8 cellular contexts compared by ENCODE assay signal in genomic region chr19:12985049-12985776, GRCh38. TPM values are rescaled to one million over a fixed set of nuclear protein-coding genes. Genes with fewer than 3 reads are reported as not detected.
A peak's percentile ranks its signal among the peaks of the same experiment; 100 is the strongest.
DNase-seq lines count a peak whose midpoint lies in the region; ATAC-seq, FAIRE-seq and TF ChIP-seq lines count a peak whose summit lies in the region.

No MANE protein-coding gene starts in this region.

- H2AFZ ChIP-seq in astrocyte (ENCODE audit: low read depth, low read length): no peak overlapping the region

- H3K36me3 Mint-ChIP-seq in activated CD8-positive, alpha-beta T cell treated with anti-CD3 and anti-CD28 coated beads for 36 hours (ENCODE audit: low read depth): no peaks in the 10 kb centered on the region
- H3K36me3 Mint-ChIP-seq in activated CD8-positive, alpha-beta T cell treated with anti-CD3 and anti-CD28 coated beads, Interleukin-2, amount 10 ng/mL, durations not matched to agents 7 days and 5 days (ENCODE audit: low read depth): no peaks in the 10 kb centered on the region
- H3K36me3 Mint-ChIP-seq in astrocyte (ENCODE audit: low read depth, unreplicated experiment) (peaks cover 2% of the 10 kb centered on the region), type B pancreatic cell (no peaks in the 10 kb centered on the region)

- no peaks in the 10 kb centered on the region for H4K20me1 ChIP-seq in astrocyte (ENCODE audit: insufficient read depth, low read length)

- peak overlapping the region; percentile 38 for H3K4me2 ChIP-seq in astrocyte (ENCODE audit: low read length)

- POLR2A ChIA-PET in activated CD8-positive, alpha-beta T cell treated with anti-CD3 and anti-CD28 coated beads for 36 hours (lab: Charles Lee): no interaction called here
- POLR2A ChIA-PET in activated CD8-positive, alpha-beta T cell treated with anti-CD3 and anti-CD28 coated beads, Interleukin-2, amount 10 ng/mL, durations not matched to agents 7 days and 5 days (lab: Charles Lee): no interaction called here

- peak; percentile 44 for DNase-seq in activated CD8-positive, alpha-beta T cell treated with anti-CD3 and anti-CD28 coated beads for 36 hours
- DNase-seq in activated CD8-positive, alpha-beta T cell treated with anti-CD3 and anti-CD28 coated beads, Interleukin-2, amount 10 ng/mL, durations not matched to agents 7 days and 5 days: no peak
- DNase-seq in astrocyte (ENCODE audit: low read depth) (peak; percentile 74), lung (ENCODE audit: low spot score) (no peak), type B pancreatic cell (ENCODE audit: extremely low spot score, unreplicated experiment) (no peak), Kasumi-1 (lab: John Stamatoyannopoulos, UW) (no peak), cortex of kidney (lab: John Stamatoyannopoulos, UW) (no peak)

- peak overlapping the region; percentile 27 for H3K9ac ChIP-seq in astrocyte (ENCODE audit: low read length)

- no peaks in the 10 kb centered on the region for H3K36me3 ChIP-seq in astrocyte (ENCODE audit: insufficient read depth, low read length)
- no peaks in the 10 kb centered on the region for H3K36me3 ChIP-seq in lung (ENCODE audit: control insufficient read depth in 2 of 2, insufficient read depth in 2 of 2, low read length in 2 of 2)

- no peaks in the 10 kb centered on the region for H3K79me2 ChIP-seq in astrocyte (ENCODE audit: insufficient read depth, low read length)

- H3K4me1 ChIP-seq in astrocyte (ENCODE audit: insufficient read depth, low read length): peaks cover 18% of the 10 kb centered on the region
- peaks cover 0 to 3% of the 10 kb centered on the region in 2 donors for H3K4me1 ChIP-seq in lung (ENCODE audit: control insufficient read depth in 2 of 2, insufficient read depth in 2 of 2, low read length in 2 of 2)

- intact Hi-C loops in activated CD8-positive, alpha-beta T cell treated with anti-CD3 and anti-CD28 coated beads for 36 hours (cut with micrococcal nuclease): loop anchor here (10.0 kb wide), 1 partner anchor 50 kb away; no protein-coding TSS in a partner anchor

- H3K4me3 ChIP-seq in astrocyte (ENCODE audit: insufficient read depth, low read depth, low read length): no peak overlapping the region
- no peak overlapping the region for H3K4me3 ChIP-seq in lung

- WGBS in lung, 2 donors: 63 to 82% methylated on average over 16 of the region's 16 CpGs

- CTCF ChIA-PET in activated CD8-positive, alpha-beta T cell treated with anti-CD3 and anti-CD28 coated beads for 36 hours (lab: Charles Lee): interaction anchor here (1.1 to 12.9 kb wide), 7 partner anchors 9 to 258 kb away, joined by 3 to 154 read pairs (median 11); no protein-coding TSS in a partner anchor
- CTCF ChIA-PET in activated CD8-positive, alpha-beta T cell treated with anti-CD3 and anti-CD28 coated beads, Interleukin-2, amount 10 ng/mL, durations not matched to agents 7 days and 5 days (lab: Charles Lee): interaction anchor here (1.3 to 2.0 kb wide), 6 partner anchors 8 to 109 kb away, joined by 4 to 16 read pairs (median 7); no protein-coding TSS in a partner anchor

- ATAC-seq in activated CD8-positive, alpha-beta T cell treated with anti-CD3 and anti-CD28 coated beads for 36 hours: peak; percentile 45
- no peak for ATAC-seq in activated CD8-positive, alpha-beta T cell treated with anti-CD3 and anti-CD28 coated beads, Interleukin-2, amount 10 ng/mL, durations not matched to agents 7 days and 5 days
- ATAC-seq in lung (ENCODE audit: insufficient read depth, low FRiP score) (peak; percentile 37), GM21528 (IDR thresholded peaks at IDR 0.05; ENCODE audit: low FRiP score, unreplicated experiment) (no peak)

- H3K4me1 Mint-ChIP-seq in activated CD8-positive, alpha-beta T cell treated with anti-CD3 and anti-CD28 coated beads for 36 hours (ENCODE audit: low read depth): peaks cover 2% of the 10 kb centered on the region
- no peaks in the 10 kb centered on the region for H3K4me1 Mint-ChIP-seq in activated CD8-positive, alpha-beta T cell treated with anti-CD3 and anti-CD28 coated beads, Interleukin-2, amount 10 ng/mL, durations not matched to agents 7 days and 5 days (ENCODE audit: low read depth)
- H3K4me1 Mint-ChIP-seq in astrocyte (ENCODE audit: low read depth, unreplicated experiment): peaks cover 2% of the 10 kb centered on the region
- peaks cover 11% of the 10 kb centered on the region for H3K4me1 Mint-ChIP-seq in type B pancreatic cell (ENCODE audit: unreplicated experiment)

- peak; percentile 70 for FAIRE-seq in astrocyte (lab: Jason Lieb, UNC)

- no peaks in the 10 kb centered on the region for H3K9me3 Mint-ChIP-seq in activated CD8-positive, alpha-beta T cell treated with anti-CD3 and anti-CD28 coated beads for 36 hours
- H3K9me3 Mint-ChIP-seq in activated CD8-positive, alpha-beta T cell treated with anti-CD3 and anti-CD28 coated beads, Interleukin-2, amount 10 ng/mL, durations not matched to agents 7 days and 5 days (ENCODE audit: insufficient read depth): no peaks in the 10 kb centered on the region
- no peaks in the 10 kb centered on the region for H3K9me3 Mint-ChIP-seq in astrocyte (ENCODE audit: unreplicated experiment)
- H3K9me3 Mint-ChIP-seq in type B pancreatic cell: no peaks in the 10 kb centered on the region

- H3K27me3 Mint-ChIP-seq in activated CD8-positive, alpha-beta T cell treated with anti-CD3 and anti-CD28 coated beads for 36 hours: peaks cover 4% of the 10 kb centered on the region
- H3K27me3 Mint-ChIP-seq in activated CD8-positive, alpha-beta T cell treated with anti-CD3 and anti-CD28 coated beads, Interleukin-2, amount 10 ng/mL, durations not matched to agents 7 days and 5 days (ENCODE audit: low read depth): peaks cover 2% of the 10 kb centered on the region
- H3K27me3 Mint-ChIP-seq in astrocyte (ENCODE audit: low read depth, unreplicated experiment) (peaks cover 27% of the 10 kb centered on the region), type B pancreatic cell (peaks cover 36% of the 10 kb centered on the region)

- no peak overlapping the region for H3K4me3 Mint-ChIP-seq in activated CD8-positive, alpha-beta T cell treated with anti-CD3 and anti-CD28 coated beads for 36 hours
- no peak overlapping the region for H3K4me3 Mint-ChIP-seq in activated CD8-positive, alpha-beta T cell treated with anti-CD3 and anti-CD28 coated beads, Interleukin-2, amount 10 ng/mL, durations not matched to agents 7 days and 5 days
- H3K4me3 Mint-ChIP-seq in astrocyte (ENCODE audit: unreplicated experiment) (no peak overlapping the region), type B pancreatic cell (peak overlapping the region; percentile 52)

- H3K9me3 ChIP-seq in astrocyte (ENCODE audit: insufficient read depth, low read depth, low read length) (no peaks in the 10 kb centered on the region), lung (ENCODE audit: control insufficient read depth in 2 of 2, insufficient read depth in 1 of 2, low read length in 1 of 2) (no peaks in the 10 kb centered on the region)

- no peak overlapping the region for H3K27ac Mint-ChIP-seq in activated CD8-positive, alpha-beta T cell treated with anti-CD3 and anti-CD28 coated beads for 36 hours
- H3K27ac Mint-ChIP-seq in activated CD8-positive, alpha-beta T cell treated with anti-CD3 and anti-CD28 coated beads, Interleukin-2, amount 10 ng/mL, durations not matched to agents 7 days and 5 days: no peak overlapping the region
- no peak overlapping the region for H3K27ac Mint-ChIP-seq in astrocyte (ENCODE audit: unreplicated experiment)
- peak overlapping the region; percentile 50 for H3K27ac Mint-ChIP-seq in type B pancreatic cell

- H3K27ac ChIP-seq in astrocyte (ENCODE audit: low read depth, low read length) (no peak overlapping the region), lung (ENCODE audit: low read depth in 1 of 2, low read length in 1 of 2) (no peak overlapping the region)

- TF ChIP-seq CTCF in activated CD8-positive, alpha-beta T cell treated with anti-CD3 and anti-CD28 coated beads for 36 hours (IDR thresholded peaks at IDR 0.05): no peak
- no peak for TF ChIP-seq CTCF in astrocyte (IDR thresholded peaks at IDR 0.05; ENCODE audit: insufficient read depth, low read depth, low read length)
- TF ChIP-seq CTCF in lung (IDR thresholded peaks at IDR 0.05; ENCODE audit: control extremely low read depth, extremely low read depth): no peak
- TF ChIP-seq CTCF in type B pancreatic cell (conservative IDR thresholded peaks at IDR 0.05): no peak

- no peaks in the 10 kb centered on the region for H3K27me3 ChIP-seq in astrocyte (ENCODE audit: insufficient read depth, low read length)
- no peaks in the 10 kb centered on the region for H3K27me3 ChIP-seq in lung (ENCODE audit: control insufficient read depth, insufficient read depth)

RNA-seq across cellular contexts. Expression of gene NFIX, which starts 10.1 kb away (rescaled TPM):
- total RNA-seq in activated CD8-positive, alpha-beta T cell treated with anti-CD3 and anti-CD28 coated beads for 36 hours: 1 to 10 TPM; 4.7 to 5.0 TPM
- total RNA-seq in activated CD8-positive, alpha-beta T cell treated with anti-CD3 and anti-CD28 coated beads, Interleukin-2, amount 10 ng/mL, durations not matched to agents 7 days and 5 days: 1 to 10 TPM in 1 of 2 experiments, under 1 TPM in 1; 0.40 to 1.4 TPM
- total RNA-seq in astrocyte (8.4 and 9.6 TPM in 2 replicates), lung (100 to 1,000 TPM; 129 to 190 TPM), type B pancreatic cell (ENCODE audit: low replicate concordance) (4.2 and 12.4 TPM in 2 replicates)
- 10 to 100 TPM; 26.0 to 50.5 TPM for polyA plus RNA-seq in lung

RNA-seq across cellular contexts. Expression of gene DAND5, which starts 15.8 kb away (rescaled TPM):
- not detected for total RNA-seq in activated CD8-positive, alpha-beta T cell treated with anti-CD3 and anti-CD28 coated beads for 36 hours
- total RNA-seq in activated CD8-positive, alpha-beta T cell treated with anti-CD3 and anti-CD28 coated beads, Interleukin-2, amount 10 ng/mL, durations not matched to agents 7 days and 5 days: under 1 TPM; 0.21 to 0.34 TPM
- total RNA-seq in astrocyte (0.14 TPM in 1 of 2 replicates, not detected in the other), lung (under 1 TPM; 0.20 to 0.25 TPM), type B pancreatic cell (ENCODE audit: low replicate concordance) (not detected in 2 replicates)
- under 1 TPM; 0.01 to 0.14 TPM for polyA plus RNA-seq in lung

RNA-seq across cellular contexts. Expression of gene GADD45GIP1, which starts 28.2 kb away (rescaled TPM):
- 10 to 100 TPM; 32.6 to 36.0 TPM for total RNA-seq in activated CD8-positive, alpha-beta T cell treated with anti-CD3 and anti-CD28 coated beads for 36 hours
- 10 to 100 TPM; 23.4 to 25.4 TPM for total RNA-seq in activated CD8-positive, alpha-beta T cell treated with anti-CD3 and anti-CD28 coated beads, Interleukin-2, amount 10 ng/mL, durations not matched to agents 7 days and 5 days
- total RNA-seq in astrocyte (34.0 and 35.5 TPM in 2 replicates), lung (10 to 100 TPM; 14.9 to 22.6 TPM), type B pancreatic cell (ENCODE audit: low replicate concordance) (23.1 and 24.8 TPM in 2 replicates)
- 10 to 100 TPM; 50.0 to 69.0 TPM for polyA plus RNA-seq in lung

RNA-seq across cellular contexts. Expression of gene RAD23A, which starts 39.6 kb away (rescaled TPM):
- total RNA-seq in activated CD8-positive, alpha-beta T cell treated with anti-CD3 and anti-CD28 coated beads for 36 hours: 100 to 1,000 TPM; 189 to 190 TPM
- total RNA-seq in activated CD8-positive, alpha-beta T cell treated with anti-CD3 and anti-CD28 coated beads, Interleukin-2, amount 10 ng/mL, durations not matched to agents 7 days and 5 days: 100 to 1,000 TPM; 138 to 140 TPM
- total RNA-seq in astrocyte (40.6 and 48.5 TPM in 2 replicates), lung (100 to 1,000 TPM in 1 of 2 donors, 10 to 100 TPM in 1; 79.7 to 122 TPM), type B pancreatic cell (ENCODE audit: low replicate concordance) (77.1 and 82.3 TPM in 2 replicates)
- polyA plus RNA-seq in lung: 100 to 1,000 TPM; 112 to 186 TPM

RNA-seq across cellular contexts. Expression of gene CALR, which starts 46.8 kb away (rescaled TPM):
- 100 to 1,000 TPM; 535 to 563 TPM for total RNA-seq in activated CD8-positive, alpha-beta T cell treated with anti-CD3 and anti-CD28 coated beads for 36 hours
- total RNA-seq in activated CD8-positive, alpha-beta T cell treated with anti-CD3 and anti-CD28 coated beads, Interleukin-2, amount 10 ng/mL, durations not matched to agents 7 days and 5 days: 100 to 1,000 TPM; 875 to 886 TPM
- total RNA-seq in astrocyte (2,193 and 2,309 TPM in 2 replicates), lung (1,000 to 10,000 TPM in 1 of 2 donors, 100 to 1,000 TPM in 1; 479 to 1,551 TPM), type B pancreatic cell (ENCODE audit: low replicate concordance) (1,188 and 1,294 TPM in 2 replicates)
- 1,000 to 10,000 TPM in 1 of 2 donors, 100 to 1,000 TPM in 1; 415 to 1,123 TPM for polyA plus RNA-seq in lung

Comparison
In these comparisons a context has a peak if more than half of its experiments do, and no peak if none do; other contexts are left out.
1. ATAC-seq: peak in activated CD8-positive, alpha-beta T cell treated with anti-CD3 and anti-CD28 coated beads for 36 hours (single experiment) and lung (single experiment); none in activated CD8-positive, alpha-beta T cell treated with anti-CD3 and anti-CD28 coated beads, Interleukin-2, amount 10 ng/mL, durations not matched to agents 7 days and 5 days (single experiment) and GM21528 (single experiment).
2. DNase-seq: peak in activated CD8-positive, alpha-beta T cell treated with anti-CD3 and anti-CD28 coated beads for 36 hours (single experiment) and astrocyte (single experiment); none in activated CD8-positive, alpha-beta T cell treated with anti-CD3 and anti-CD28 coated beads, Interleukin-2, amount 10 ng/mL, durations not matched to agents 7 days and 5 days (single experiment), lung (single experiment), type B pancreatic cell (single experiment), Kasumi-1 (0 of 2) and cortex of kidney (single experiment).